In genomic region chr19:47598407-47599349, GRCh38 we compare ENCODE assay signal across 9 cellular contexts. TPM values are rescaled to one million over a fixed set of nuclear protein-coding genes. Genes with fewer than 3 reads are reported as not detected.
DNase-seq lines count a peak whose midpoint lies in the region; ATAC-seq, FAIRE-seq and TF ChIP-seq lines count a peak whose summit lies in the region.
"Had no signal": no experiment of that assay in that cellular context is flagged by ENCODE, and none has a peak within 500 bp of the region (broad histone marks: within the 10 kb centered on the region; RNA-seq: fewer than 3 reads in every experiment).

No MANE protein-coding gene starts in this region.

- H3K9me3 ChIP-seq in astrocyte (ENCODE audit: insufficient read depth, low read depth, low read length) (no peaks in the 10 kb centered on the region), iPS-20b (ENCODE audit: insufficient read depth, low read depth, low read length) (no peaks in the 10 kb centered on the region), small intestine (ENCODE audit: control insufficient read depth, low read depth) (no peaks in the 10 kb centered on the region)
- H3K9me3 ChIP-seq: neutrophil had no signal

- FAIRE-seq in astrocyte (lab: Jason Lieb, UNC) (peak; percentile 54), small intestine (lab: Jason Lieb, UNC) (no peak)

- H4K20me1 ChIP-seq in astrocyte (ENCODE audit: insufficient read depth, low read length), result no peaks in the 10 kb centered on the region

- H3K4me3 Mint-ChIP-seq in astrocyte (ENCODE audit: unreplicated experiment), result peak overlapping the region; percentile 74

- H3K4me1 ChIP-seq in astrocyte (ENCODE audit: insufficient read depth, low read length) (peaks cover 12% of the 10 kb centered on the region), iPS-20b (ENCODE audit: insufficient read depth, low read length) (peaks cover 2% of the 10 kb centered on the region; the same call in 1 of the 2 replicates), small intestine (ENCODE audit: control insufficient read depth in 2 of 2, insufficient read depth in 1 of 2, low read depth in 1 of 2, low read length in 1 of 2) (no peaks in the 10 kb centered on the region)

- H3K4me2 ChIP-seq in astrocyte (ENCODE audit: low read length), result peak overlapping the region; percentile 89

- H3K4me3 ChIP-seq in astrocyte (ENCODE audit: insufficient read depth, low read depth, low read length) (peak overlapping the region; percentile 60), iPS-20b (ENCODE audit: low read length) (peak overlapping the region; percentile 66), small intestine (ENCODE audit: low read depth in 1 of 2, low read length in 2 of 2) (no peak overlapping the region)

- H3K79me2 ChIP-seq in astrocyte (ENCODE audit: insufficient read depth, low read length), result no peaks in the 10 kb centered on the region

- ATAC-seq in GM21786 (IDR thresholded peaks at IDR 0.05; ENCODE audit: unreplicated experiment), result no peak
- no peak for ATAC-seq in GM21367 (IDR thresholded peaks at IDR 0.05; ENCODE audit: unreplicated experiment)

- H3K9me3 Mint-ChIP-seq in astrocyte (ENCODE audit: unreplicated experiment), result no peaks in the 10 kb centered on the region

- DNase-seq in AG08395 (ENCODE audit: low spot score), result peak; percentile 95
- DNase-seq in HT-29 (ENCODE audit: low spot score), result peak; percentile 79
- peak; percentile 94 for DNase-seq in astrocyte (ENCODE audit: low read depth)
- DNase-seq in small intestine, result peak; percentile 27
- no peak for DNase-seq in NAMALWA (ENCODE audit: low spot score)

- H3K27ac Mint-ChIP-seq in astrocyte (ENCODE audit: unreplicated experiment), result peak overlapping the region; percentile 95

- no peaks in the 10 kb centered on the region for H3K27me3 ChIP-seq in astrocyte (ENCODE audit: insufficient read depth, low read length)
- no peaks in the 10 kb centered on the region for H3K27me3 ChIP-seq in iPS-20b (ENCODE audit: insufficient read depth, low read length)
- no peaks in the 10 kb centered on the region for H3K27me3 ChIP-seq in small intestine (ENCODE audit: control insufficient read depth in 2 of 2, insufficient read depth in 2 of 2, low read length in 2 of 2)

- TF ChIP-seq CTCF in astrocyte (IDR thresholded peaks at IDR 0.05; ENCODE audit: insufficient read depth, low read depth, low read length), result no peak

- H3K27ac ChIP-seq in astrocyte (ENCODE audit: low read depth, low read length), result peak overlapping the region; percentile 71
- no peak overlapping the region for H3K27ac ChIP-seq in iPS-20b (ENCODE audit: low read length)
- H3K27ac ChIP-seq in small intestine (ENCODE audit: low read depth in 1 of 2, low read length in 1 of 2), result peak overlapping the region in 1 of 2 donors; percentile 73

- no peaks in the 10 kb centered on the region for H3K27me3 Mint-ChIP-seq in astrocyte (ENCODE audit: low read depth, unreplicated experiment)

- peak overlapping the region; percentile 57 for H2AFZ ChIP-seq in astrocyte (ENCODE audit: low read depth, low read length)

- 28 to 46% (median 41%) methylated on average over 21 of the region's 21 CpGs for WGBS in small intestine, 3 donors

- H3K36me3 ChIP-seq in astrocyte (ENCODE audit: insufficient read depth, low read length) (no peaks in the 10 kb centered on the region), iPS-20b (ENCODE audit: insufficient read depth, low read depth, low read length) (no peaks in the 10 kb centered on the region), small intestine (ENCODE audit: control insufficient read depth in 2 of 2, insufficient read depth in 2 of 2, low read length in 2 of 2) (no peaks in the 10 kb centered on the region)
- H3K36me3 ChIP-seq: neutrophil had no signal

- H3K36me3 Mint-ChIP-seq in astrocyte (ENCODE audit: low read depth, unreplicated experiment), result no peaks in the 10 kb centered on the region

- H3K9ac ChIP-seq in astrocyte (ENCODE audit: low read length) (peak overlapping the region; percentile 79), iPS-20b (ENCODE audit: low read depth, low read length) (peak overlapping the region; percentile 73; the same call in 1 of the 2 replicates)

- H3K4me1 Mint-ChIP-seq in astrocyte (ENCODE audit: low read depth, unreplicated experiment), result peaks cover 14% of the 10 kb centered on the region

RNA-seq across cellular contexts. Expression of gene BICRA, which starts 10.3 kb away (rescaled TPM):
- total RNA-seq in HT-29 (2014; rRNA removed; shearing (Covaris generic)), result 2.6 and 5.2 TPM in 2 replicates
- total RNA-seq in astrocyte, result 16.5 and 20.7 TPM in 2 replicates
- polyA plus RNA-seq in small intestine, result 1 to 10 TPM; 4.3 to 8.7 (median 8.1) TPM

RNA-seq across cellular contexts. Expression of gene ZNF541, which starts 25.7 kb away (rescaled TPM):
- not detected in 2 replicates for total RNA-seq in HT-29 (2014; rRNA removed; shearing (Covaris generic))
- total RNA-seq in astrocyte, result not detected in 2 replicates
- under 1 TPM in 1 of 3 donors, not detected in 2; 0.30 TPM for polyA plus RNA-seq in small intestine

Comparison
In these comparisons a context has a peak if more than half of its experiments do, and no peak if none do; other contexts are left out.
1. H3K4me3 ChIP-seq: peak in astrocyte (single experiment) and iPS-20b (single experiment); none in small intestine (0 of 2).